Comparison of ENCODE assay signal across 8 cellular contexts in genomic region chr1:28518745-28519341, GRCh38. TPM values are rescaled to one million over a fixed set of nuclear protein-coding genes. Genes with fewer than 3 reads are reported as not detected.
DNase-seq lines count a peak whose midpoint lies in the region; ATAC-seq and TF ChIP-seq lines count a peak whose summit lies in the region.

No MANE protein-coding gene starts in this region.

- H3K9ac ChIP-seq in SK-N-MC (ENCODE audit: insufficient read length) (peak overlapping the region; percentile 98), duodenal mucosa (ENCODE audit: low read depth in 1 of 2, low read length in 2 of 2) (peak overlapping the region; percentile 26 to 43)

- H3K4me3 Mint-ChIP-seq in HFFc6 (peak overlapping the region; percentile 88), nephron progenitor cell (peak overlapping the region; percentile 90)

- H3K4me1 ChIP-seq in duodenal mucosa (ENCODE audit: control insufficient read depth in 1 of 2, insufficient read depth in 2 of 2, low read length in 2 of 2): peaks cover 15% of the 10 kb centered on the region in 2 donors

- ATAC-seq in GM21723 (IDR thresholded peaks at IDR 0.05; ENCODE audit: unreplicated experiment): no peak

- peaks cover under 1% of the 10 kb centered on the region; the same call in 1 of the 2 replicates for H3K36me3 ChIP-seq in SK-N-MC (ENCODE audit: insufficient read depth, low read length)
- H3K36me3 ChIP-seq in duodenal mucosa (ENCODE audit: control insufficient read depth in 1 of 2, insufficient read depth in 2 of 2, low read length in 2 of 2): peaks cover 0 to 3% of the 10 kb centered on the region in 2 donors

- H3K4me1 Mint-ChIP-seq in HFFc6 (ENCODE audit: low read depth) (peaks cover 24% of the 10 kb centered on the region), nephron progenitor cell (peaks cover 43% of the 10 kb centered on the region)

- H3K27me3 ChIP-seq in duodenal mucosa (ENCODE audit: control insufficient read depth in 1 of 2, insufficient read depth in 2 of 2, low read length in 2 of 2): no peaks in the 10 kb centered on the region

- H3K27me3 Mint-ChIP-seq in HFFc6 (ENCODE audit: insufficient read depth): peaks cover 23% of the 10 kb centered on the region
- H3K27me3 Mint-ChIP-seq in nephron progenitor cell (ENCODE audit: low read depth, poor library complexity): peaks cover 3% of the 10 kb centered on the region

- H3K9me3 Mint-ChIP-seq in HFFc6 (no peaks in the 10 kb centered on the region; the same call in 1 of the 2 replicates), nephron progenitor cell (no peaks in the 10 kb centered on the region)

- peak overlapping the region; percentile 80 for H3K27ac Mint-ChIP-seq in HFFc6
- peak overlapping the region; percentile 83 for H3K27ac Mint-ChIP-seq in nephron progenitor cell

- TF ChIP-seq CTCF in HFFc6 (IDR thresholded peaks at IDR 0.05) (no peak), nephron progenitor cell (IDR thresholded peaks at IDR 0.05) (no peak)

- H3K27ac ChIP-seq in SK-N-MC (peak overlapping the region; percentile 97), duodenal mucosa (ENCODE audit: low read depth, low read length) (no peak overlapping the region)

- H3K4me3 ChIP-seq in SK-N-MC (peak overlapping the region; percentile 97), duodenal mucosa (ENCODE audit: low read depth in 1 of 2, low read length in 2 of 2) (peak overlapping the region; percentile 69 to 80)

- H3K36me3 Mint-ChIP-seq in HFFc6 (ENCODE audit: low read depth) (peaks cover 4% of the 10 kb centered on the region), nephron progenitor cell (ENCODE audit: low read depth) (peaks cover 31% of the 10 kb centered on the region)

- H3K9me3 ChIP-seq in SK-N-MC (ENCODE audit: low read depth, low read length) (no peaks in the 10 kb centered on the region), duodenal mucosa (ENCODE audit: control insufficient read depth in 1 of 2, low read length in 2 of 2) (no peaks in the 10 kb centered on the region)

- DNase-seq in ELF-1 (ENCODE audit: low read depth, low spot score): peak; percentile 76
- DNase-seq in HFFc6: peak; percentile 31
- DNase-seq in SK-N-MC (ENCODE audit: low read depth, low spot score): no peak
- no peak for DNase-seq in nephron progenitor cell
- no peak for DNase-seq in NCI-H2171 treated with DMSO at 0.1 percent for 48 hours (lab: John Stamatoyannopoulos, UW)
- no peak for DNase-seq in NCI-H187 treated with DMSO at 0.1 percent for 48 hours (lab: John Stamatoyannopoulos, UW)

RNA-seq across cellular contexts. Expression of gene RCC1, which starts 13.0 kb away (rescaled TPM):
- total RNA-seq in HFFc6 (2021; fragmentation: NEBNext Ultra II Directional; extraction: Animal tissue kit (Norgen Biotek cat#: 25700)): 10 to 100 TPM; 30.9 to 45.4 (median 38.4) TPM

RNA-seq across cellular contexts. Expression of gene TRNAU1AP, which starts 34.0 kb away (rescaled TPM):
- 10 to 100 TPM; 20.9 to 33.0 (median 28.2) TPM for total RNA-seq in HFFc6 (2021; fragmentation: NEBNext Ultra II Directional; extraction: Animal tissue kit (Norgen Biotek cat#: 25700))

Comparison
In these comparisons a context has a peak if more than half of its experiments do, and no peak if none do; other contexts are left out.
1. DNase-seq: peak in ELF-1 (single experiment) and HFFc6 (single experiment); none in SK-N-MC (single experiment), nephron progenitor cell (single experiment), NCI-H2171 treated with DMSO at 0.1 percent for 48 hours (single experiment) and NCI-H187 treated with DMSO at 0.1 percent for 48 hours (single experiment).